In genomic region chr11:94060401-94060800, GRCh38 we compare ENCODE assay signal across 21 cellular contexts. TPM values are rescaled to one million over a fixed set of nuclear protein-coding genes. Genes with fewer than 3 reads are reported as not detected.
A peak's percentile ranks its signal among the peaks of the same experiment; 100 is the strongest.
DNase-seq lines count a peak whose midpoint lies in the region; ATAC-seq and TF ChIP-seq lines count a peak whose summit lies in the region.
"Had no signal": no experiment of that assay in that cellular context is flagged by ENCODE, and none has a peak within 500 bp of the region (broad histone marks: within the 10 kb centered on the region; RNA-seq: fewer than 3 reads in every experiment).

No MANE protein-coding gene starts in this region.

- H3K36me3 ChIP-seq in RWPE2 (ENCODE audit: low read depth) (no peaks in the 10 kb centered on the region), endodermal cell (ENCODE audit: control insufficient read depth, insufficient read depth, low read length) (no peaks in the 10 kb centered on the region), WERI-Rb-1 (no peaks in the 10 kb centered on the region)
- H3K36me3 ChIP-seq: MG63 had no signal

- no peak overlapping the region for H3K9ac ChIP-seq in endodermal cell (ENCODE audit: extremely low read depth, low read length, poor library complexity, severe bottlenecking)

- H3K27ac Mint-ChIP-seq in endodermal cell, result no peak overlapping the region
- no peak overlapping the region for H3K27ac Mint-ChIP-seq in stimulated activated memory B cell treated with anti-CD40 and anti-IgM and Interleukin-4, amounts not matched to agents 10 μg/mL and 1 μg/mL and 100 μg/mL, for 72 hours
- H3K27ac Mint-ChIP-seq: GM23338 had no signal

- H3K9me3 ChIP-seq in RWPE2 (ENCODE audit: severe bottlenecking), result no peaks in the 10 kb centered on the region
- no peaks in the 10 kb centered on the region for H3K9me3 ChIP-seq in endodermal cell (ENCODE audit: control insufficient read depth, low read length)
- H3K9me3 ChIP-seq in WERI-Rb-1 (ENCODE audit: severe bottlenecking), result no peaks in the 10 kb centered on the region
- H3K9me3 ChIP-seq: MG63 had no signal

- no peaks in the 10 kb centered on the region for H3K4me1 Mint-ChIP-seq in endodermal cell
- H3K4me1 Mint-ChIP-seq in stimulated activated memory B cell treated with anti-CD40 and anti-IgM and Interleukin-4, amounts not matched to agents 10 μg/mL and 1 μg/mL and 100 μg/mL, for 72 hours, result no peaks in the 10 kb centered on the region
- H3K4me1 Mint-ChIP-seq: GM23338 had no signal

- H3K4me3 ChIP-seq in RWPE2 (ENCODE audit: severe bottlenecking) (no peak overlapping the region), fibroblast of the aortic adventitia (ENCODE audit: low read depth, low read length) (no peak overlapping the region), endodermal cell (ENCODE audit: low read length) (no peak overlapping the region), WERI-Rb-1 (ENCODE audit: low read depth, low read length) (no peak overlapping the region)
- H3K4me3 ChIP-seq: GM12878, GM23338, MG63 had no signal

- no peaks in the 10 kb centered on the region for H3K27me3 Mint-ChIP-seq in endodermal cell (ENCODE audit: insufficient read depth)
- H3K27me3 Mint-ChIP-seq in stimulated activated memory B cell treated with anti-CD40 and anti-IgM and Interleukin-4, amounts not matched to agents 10 μg/mL and 1 μg/mL and 100 μg/mL, for 72 hours, result no peaks in the 10 kb centered on the region

- peak; percentile 98 for ATAC-seq in RWPE2 (ENCODE audit: low read depth)
- no peak for ATAC-seq in stimulated activated memory B cell treated with anti-CD40 and anti-IgM and Interleukin-4, amounts not matched to agents 10 μg/mL and 1 μg/mL and 100 μg/mL, for 72 hours
- ATAC-seq: GM12878, GM23338, HCT116 had no signal

- H3K27me3 ChIP-seq in RWPE2 (ENCODE audit: insufficient read depth, poor library complexity, severe bottlenecking) (no peaks in the 10 kb centered on the region), endodermal cell (ENCODE audit: control insufficient read depth, insufficient read depth, low read length, poor library complexity, severe bottlenecking) (no peaks in the 10 kb centered on the region), WERI-Rb-1 (ENCODE audit: insufficient read depth, low read depth, severe bottlenecking) (no peaks in the 10 kb centered on the region)

- H3K9me3 Mint-ChIP-seq in endodermal cell, result no peaks in the 10 kb centered on the region
- no peaks in the 10 kb centered on the region for H3K9me3 Mint-ChIP-seq in stimulated activated memory B cell treated with anti-CD40 and anti-IgM and Interleukin-4, amounts not matched to agents 10 μg/mL and 1 μg/mL and 100 μg/mL, for 72 hours
- H3K9me3 Mint-ChIP-seq: GM23338 had no signal

- H3K4me1 ChIP-seq in RWPE2 (ENCODE audit: insufficient read depth, poor library complexity, severe bottlenecking) (peaks cover 17% of the 10 kb centered on the region), endodermal cell (ENCODE audit: control insufficient read depth, insufficient read depth, low read length) (no peaks in the 10 kb centered on the region)

- peak overlapping the region; percentile 19 for H3K27ac ChIP-seq in RWPE2 (ENCODE audit: poor library complexity, severe bottlenecking)
- H3K27ac ChIP-seq in endodermal cell (ENCODE audit: low read depth, low read length), result no peak overlapping the region
- no peak overlapping the region for H3K27ac ChIP-seq in WERI-Rb-1

- no peaks in the 10 kb centered on the region for H3K36me3 Mint-ChIP-seq in endodermal cell (ENCODE audit: low read depth)
- H3K36me3 Mint-ChIP-seq in stimulated activated memory B cell treated with anti-CD40 and anti-IgM and Interleukin-4, amounts not matched to agents 10 μg/mL and 1 μg/mL and 100 μg/mL, for 72 hours, result no peaks in the 10 kb centered on the region

- no peak overlapping the region for H3K4me3 Mint-ChIP-seq in endodermal cell
- no peak overlapping the region for H3K4me3 Mint-ChIP-seq in stimulated activated memory B cell treated with anti-CD40 and anti-IgM and Interleukin-4, amounts not matched to agents 10 μg/mL and 1 μg/mL and 100 μg/mL, for 72 hours
- H3K4me3 Mint-ChIP-seq: GM23338 had no signal

- peak; percentile 59 for DNase-seq in HPDE6-E6E7 (ENCODE audit: extremely low spot score)
- DNase-seq in RWPE2 (ENCODE audit: low spot score), result no peak
- DNase-seq in fibroblast of the aortic adventitia (ENCODE audit: low read depth), result peak; percentile 60
- peak; percentile 24 for DNase-seq in non-pigmented ciliary epithelial cell (ENCODE audit: low read depth)
- no peak for DNase-seq in endodermal cell
- no peak for DNase-seq in WERI-Rb-1
- DNase-seq: C1 segment of cervical spinal cord, DMS 273 treated with DMSO at 0.1 percent for 48 hours, GDM1, MG63, NCI-H1092, NCI-H146, NCI-H2081 treated with DMSO at 0.1 percent for 48 hours, NCI-H345, NCI-H526 treated with DMSO at 0.1 percent for 48 hours had no signal

- TF ChIP-seq CTCF in RWPE2 (IDR thresholded peaks at IDR 0.05; ENCODE audit: poor library complexity, severe bottlenecking) (no peak), fibroblast of the aortic adventitia (IDR thresholded peaks at IDR 0.05; ENCODE audit: insufficient read depth, low read length) (no peak), endodermal cell (conservative IDR thresholded peaks at IDR 0.05) (no peak), WERI-Rb-1 (IDR thresholded peaks at IDR 0.05; ENCODE audit: low read depth, low read length) (no peak)

RNA-seq across cellular contexts. Expression of gene HEPHL1, which starts 39.2 kb away (rescaled TPM):
- total RNA-seq in fibroblast of the aortic adventitia (ENCODE audit: low replicate concordance), result not detected in 2 replicates
- total RNA-seq in endodermal cell, result not detected
- not detected for polyA plus RNA-seq in endodermal cell (2013, experiment 1 of 2)
- polyA plus RNA-seq in endodermal cell (2013, experiment 2 of 2), result not detected
- total RNA-seq: A673, GM12878, RPMI7951 had no signal

Comparison
In these comparisons a context has a peak if more than half of its experiments do, and no peak if none do; other contexts are left out.
1. DNase-seq: peak in HPDE6-E6E7 (single experiment), fibroblast of the aortic adventitia (single experiment) and non-pigmented ciliary epithelial cell (single experiment); none in RWPE2 (single experiment), endodermal cell (single experiment) and WERI-Rb-1 (single experiment).